In the genomic region with DNA sequence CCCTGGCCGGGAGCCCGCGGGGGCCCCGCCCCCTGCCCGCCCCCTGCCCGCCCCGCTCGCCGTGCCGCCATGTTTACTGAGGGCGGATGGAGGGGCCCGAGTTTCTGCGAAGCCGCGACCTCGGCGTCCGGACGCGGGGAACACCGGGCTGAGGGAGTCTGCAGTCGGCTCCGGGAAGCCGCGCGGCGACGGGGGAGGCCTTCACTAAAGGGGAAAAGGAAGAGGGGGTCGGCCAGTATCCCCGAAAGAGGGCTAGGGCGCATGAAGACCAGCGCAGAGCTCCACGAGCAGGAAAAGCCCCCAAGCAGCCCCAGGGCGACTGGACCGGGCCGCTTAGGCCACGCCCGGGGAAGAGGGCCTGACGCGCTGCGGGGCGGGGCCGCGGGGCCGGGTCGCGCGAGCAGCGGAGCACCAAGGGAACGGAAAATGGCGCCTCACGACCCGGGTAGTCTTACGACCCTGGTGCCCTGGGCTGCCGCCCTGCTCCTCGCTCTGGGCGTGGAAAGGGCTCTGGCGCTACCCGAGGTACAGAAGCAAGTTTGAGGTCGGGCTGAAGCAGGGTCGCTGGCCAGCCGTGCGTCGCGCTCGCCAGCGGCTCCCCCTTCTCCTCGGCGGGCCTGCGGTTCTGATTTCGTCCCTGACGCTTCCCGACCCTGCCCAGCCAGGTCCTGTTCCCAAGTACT, we compare ENCODE assay signal across 8 cellular contexts. TPM values are rescaled to one million over a fixed set of nuclear protein-coding genes. Genes with fewer than 3 reads are reported as not detected.
DNase-seq lines count a peak whose midpoint lies in the region; ATAC-seq and TF ChIP-seq lines count a peak whose summit lies in the region.

A gene with protein sequence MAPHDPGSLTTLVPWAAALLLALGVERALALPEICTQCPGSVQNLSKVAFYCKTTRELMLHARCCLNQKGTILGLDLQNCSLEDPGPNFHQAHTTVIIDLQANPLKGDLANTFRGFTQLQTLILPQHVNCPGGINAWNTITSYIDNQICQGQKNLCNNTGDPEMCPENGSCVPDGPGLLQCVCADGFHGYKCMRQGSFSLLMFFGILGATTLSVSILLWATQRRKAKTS (plus strand): TSS at position 99 of the 683 bp plus-strand sequence. CDS start 328 bp downstream, at position 427.
A gene (minus strand): TSS at position 326 of the 683 bp plus-strand sequence. CDS start 4,618 bp downstream, outside the sequence.

- no peaks in the 10 kb centered on the region for H3K27me3 Mint-ChIP-seq in activated CD4-positive, alpha-beta T cell treated with anti-CD3 and anti-CD28 coated beads for 36 hours
- no peaks in the 10 kb centered on the region for H3K27me3 Mint-ChIP-seq in chondrocyte (ENCODE audit: low read depth)

- TF ChIP-seq CTCF in BE2C (IDR thresholded peaks at IDR 0.05; ENCODE audit: low read depth, low read length) (no peak), chondrocyte (IDR thresholded peaks at IDR 0.05) (peak; percentile 8)

- H3K36me3 Mint-ChIP-seq in activated CD4-positive, alpha-beta T cell treated with anti-CD3 and anti-CD28 coated beads for 36 hours (ENCODE audit: low read depth), result peaks cover 38% of the 10 kb centered on the region
- H3K36me3 Mint-ChIP-seq in chondrocyte (ENCODE audit: low read depth), result peaks cover 6% of the 10 kb centered on the region

- DNase-seq in BE2C (peak; percentile 95), GM19240 (ENCODE audit: insufficient read length, low spot score) (peak; percentile 94), NCI-H510A treated with DMSO at 0.1 percent for 48 hours (lab: John Stamatoyannopoulos, UW) (peak; percentile 88), chondrocyte (ENCODE audit: low spot score) (peak; percentile 95), kidney glomerular epithelial cell (lab: John Stamatoyannopoulos, UW) (peak; percentile 81)
- DNase-seq in activated CD4-positive, alpha-beta T cell treated with anti-CD3 and anti-CD28 coated beads for 36 hours, result peak; percentile 93
- DNase-seq in stimulated activated CD4-positive, alpha-beta T cell treated with anti-CD3 and anti-CD28 coated beads, Interleukin-15, amount 100 ng/mL, for 48 hours (ENCODE audit: low read depth in 2 of 2), result peak; percentile 75 to 87

- peak within 1 kb of the TSS; percentile 100 for H3K27ac Mint-ChIP-seq in activated CD4-positive, alpha-beta T cell treated with anti-CD3 and anti-CD28 coated beads for 36 hours
- peak within 1 kb of the TSS; percentile 100 for H3K27ac Mint-ChIP-seq in chondrocyte (ENCODE audit: unreplicated experiment)

- H3K36me3 ChIP-seq in BE2C, result peaks cover 42% of the 10 kb centered on the region

- H3K4me3 ChIP-seq in BE2C (ENCODE audit: low read depth, low read length), result peak within 1 kb of the TSS; percentile 77

- peaks cover 35% of the 10 kb centered on the region for H3K4me1 Mint-ChIP-seq in activated CD4-positive, alpha-beta T cell treated with anti-CD3 and anti-CD28 coated beads for 36 hours
- peaks cover 34% of the 10 kb centered on the region for H3K4me1 Mint-ChIP-seq in chondrocyte (ENCODE audit: low read depth)

- ATAC-seq in HG03442 (IDR thresholded peaks at IDR 0.05; ENCODE audit: unreplicated experiment), result peak; percentile 72
- ATAC-seq in activated CD4-positive, alpha-beta T cell treated with anti-CD3 and anti-CD28 coated beads for 36 hours, result peak; percentile 90

- intact Hi-C loops in activated CD4-positive, alpha-beta T cell treated with anti-CD3 and anti-CD28 coated beads for 36 hours (cut with DNase I, micrococcal nuclease), result loop anchor here (1.0 to 10.0 kb wide), 17 partner anchors 51 to 1683 kb away; a partner anchor contains a TSS

- POLR2A ChIA-PET in activated CD4-positive, alpha-beta T cell treated with anti-CD3 and anti-CD28 coated beads for 36 hours (lab: Charles Lee), result interaction anchor here (0.5 to 1.2 kb wide), 2 partner anchors 18 to 196 kb away, joined by 3 to 4 read pairs; no protein-coding TSS in a partner anchor

- peak within 1 kb of the TSS; percentile 99 for H3K4me3 Mint-ChIP-seq in activated CD4-positive, alpha-beta T cell treated with anti-CD3 and anti-CD28 coated beads for 36 hours
- peak within 1 kb of the TSS; percentile 96 for H3K4me3 Mint-ChIP-seq in chondrocyte (ENCODE audit: unreplicated experiment)

- H3K9me3 Mint-ChIP-seq in activated CD4-positive, alpha-beta T cell treated with anti-CD3 and anti-CD28 coated beads for 36 hours (ENCODE audit: low read depth), result no peaks in the 10 kb centered on the region
- H3K9me3 Mint-ChIP-seq in chondrocyte (ENCODE audit: low read depth), result no peaks in the 10 kb centered on the region

- H3K27me3 ChIP-seq in BE2C, result no peaks in the 10 kb centered on the region

- CTCF ChIA-PET in activated CD4-positive, alpha-beta T cell treated with anti-CD3 and anti-CD28 coated beads for 36 hours (lab: Charles Lee), result interaction anchor here (1.2 kb wide), 1 partner anchor 133 kb away, joined by 3 read pairs; no protein-coding TSS in a partner anchor

- no peaks in the 10 kb centered on the region for H3K9me3 ChIP-seq in BE2C

- H3K4me1 ChIP-seq in BE2C, result peaks cover 4% of the 10 kb centered on the region; the same call in 1 of the 2 replicates

RNA-seq across cellular contexts. Expression of the first gene that starts in this region (rescaled TPM):
- 231 TPM for polyA plus RNA-seq in BE2C (2012; ENCODE audit: insufficient read depth, insufficient read length, low read depth)
- 10 to 100 TPM; 69.9 to 83.4 TPM for total RNA-seq in activated CD4-positive, alpha-beta T cell treated with anti-CD3 and anti-CD28 coated beads for 36 hours
- total RNA-seq in chondrocyte, result 79.0 to 116 TPM (median 91.2 TPM) in 3 replicates

RNA-seq across cellular contexts. Expression of the second gene that starts in this region (rescaled TPM):
- polyA plus RNA-seq in BE2C (2012; ENCODE audit: insufficient read depth, insufficient read length, low read depth), result 88.4 TPM
- total RNA-seq in activated CD4-positive, alpha-beta T cell treated with anti-CD3 and anti-CD28 coated beads for 36 hours, result 10 to 100 TPM; 27.3 to 34.9 TPM
- 21.8 to 27.9 TPM (median 24.3 TPM) in 3 replicates for total RNA-seq in chondrocyte

Comparison
In these comparisons a context has a peak if more than half of its experiments do, and no peak if none do; other contexts are left out.
1. Peak in every context shown above with its lines: DNase-seq, ATAC-seq and H3K4me3 ChIP-seq.